In the genomic region with DNA sequence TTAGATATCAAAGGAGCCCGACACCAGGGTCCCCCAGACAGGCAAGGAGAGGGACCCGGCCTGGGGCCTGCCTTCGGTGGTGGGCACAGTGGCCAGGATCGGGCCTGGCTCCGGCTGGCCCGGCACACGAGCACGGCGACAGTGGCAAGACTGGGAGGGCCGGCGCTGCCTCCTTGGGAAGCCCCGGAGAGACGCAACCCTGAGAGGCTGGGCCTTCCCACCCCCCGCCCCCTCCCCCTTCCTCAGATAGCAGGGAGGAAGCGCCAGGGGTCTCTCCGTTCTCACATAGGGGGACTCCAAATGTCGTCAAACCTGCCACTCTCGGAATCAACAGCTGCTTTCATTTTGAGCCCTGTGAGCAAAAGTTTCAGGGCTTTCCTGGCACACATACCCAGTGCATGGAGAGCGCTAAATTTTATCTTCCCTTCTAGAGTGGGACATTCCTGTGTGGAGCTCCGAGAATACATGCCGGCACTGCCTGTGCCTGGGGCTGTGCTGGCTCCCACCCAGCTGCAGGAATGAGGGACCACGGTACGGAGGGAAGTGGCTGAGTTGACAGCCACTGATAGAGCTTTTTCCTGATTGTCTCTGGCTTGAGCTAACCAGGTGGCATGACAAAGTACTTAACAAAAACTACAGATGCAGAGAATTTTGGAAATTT, we compare ENCODE assay signal across 8 cellular contexts.
DNase-seq lines count a peak whose midpoint lies in the region; ATAC-seq and TF ChIP-seq lines count a peak whose summit lies in the region.

No MANE protein-coding gene starts in this region.

- ATAC-seq in GM19455 (IDR thresholded peaks at IDR 0.05; ENCODE audit: unreplicated experiment) (peak; percentile 27), Right ventricle myocardium superior (ENCODE audit: poor library complexity) (peak; percentile 74)

- H3K4me1 ChIP-seq in parathyroid adenoma: no peaks in the 10 kb centered on the region

- peak; percentile 22 for DNase-seq in Calu3
- peak; percentile 7 for DNase-seq in HT-29 (ENCODE audit: low spot score)
- peak; percentile 61 for DNase-seq in activated naive CD4-positive, alpha-beta T cell treated with anti-CD3 and anti-CD28 coated beads, Interleukin-2, amount 10 ng/mL, durations not matched to agents 7 days and 5 days
- DNase-seq in Right ventricle myocardium superior: peak; percentile 70
- no peak for DNase-seq in NCI-H226
- DNase-seq in NK-92 (lab: John Stamatoyannopoulos, UW; ENCODE audit: unreplicated experiment): no peak

- no peaks in the 10 kb centered on the region for H3K79me2 ChIP-seq in parathyroid adenoma

- peak overlapping the region; percentile 97 for H2AFZ ChIP-seq in parathyroid adenoma

- peak overlapping the region; percentile 76 for H3K9ac ChIP-seq in parathyroid adenoma

- no peak for TF ChIP-seq CTCF in Calu3 (IDR thresholded peaks at IDR 0.05; ENCODE audit: unreplicated experiment)
- TF ChIP-seq CTCF in parathyroid adenoma (IDR thresholded peaks at IDR 0.05): no peak

- CTCF ChIA-PET in Calu3 (lab: Charles Lee): interaction anchor here (0.6 to 1.7 kb wide), 4 partner anchors 9 to 545 kb away, joined by 3 to 6 read pairs (median 4); partner anchors contain the start of gene CREG1
- CTCF ChIA-PET in activated naive CD4-positive, alpha-beta T cell treated with anti-CD3 and anti-CD28 coated beads, Interleukin-2, amount 10 ng/mL, durations not matched to agents 7 days and 5 days (lab: Charles Lee): interaction anchor here (0.7 to 8.6 kb wide), 11 partner anchors 8 to 84 kb away, joined by 3 to 47 read pairs (median 5); partner anchors contain the start of gene CD247

- intact Hi-C loops in Calu3 (cut with micrococcal nuclease; ENCODE audit: unreplicated experiment): no loop called here
- intact Hi-C loops in Right ventricle myocardium superior (cut with DNase I): loop anchor here (10.0 kb wide), 1 partner anchor 79 kb away; no protein-coding TSS in a partner anchor

- no peaks in the 10 kb centered on the region for H3K9me3 ChIP-seq in parathyroid adenoma (ENCODE audit: control insufficient read depth, low read length)

- no peaks in the 10 kb centered on the region for H3K27me3 ChIP-seq in parathyroid adenoma (ENCODE audit: control insufficient read depth, insufficient read depth, low read length)

- H3K4me2 ChIP-seq in parathyroid adenoma (ENCODE audit: low read length): peak overlapping the region; percentile 100

- peak overlapping the region; percentile 73 for H3K4me3 Mint-ChIP-seq in Calu3 (ENCODE audit: low read depth, unreplicated experiment)
- H3K4me3 Mint-ChIP-seq in activated naive CD4-positive, alpha-beta T cell treated with anti-CD3 and anti-CD28 coated beads, Interleukin-2, amount 10 ng/mL, durations not matched to agents 7 days and 5 days: peak overlapping the region; percentile 83

- no peaks in the 10 kb centered on the region for H3K36me3 ChIP-seq in parathyroid adenoma (ENCODE audit: control insufficient read depth, insufficient read depth, low read length)

- peaks cover 25% of the 10 kb centered on the region for H3K27me3 Mint-ChIP-seq in Calu3 (ENCODE audit: unreplicated experiment)
- H3K27me3 Mint-ChIP-seq in activated naive CD4-positive, alpha-beta T cell treated with anti-CD3 and anti-CD28 coated beads, Interleukin-2, amount 10 ng/mL, durations not matched to agents 7 days and 5 days: no peaks in the 10 kb centered on the region

- peak overlapping the region; percentile 83 for H3K27ac ChIP-seq in parathyroid adenoma

- H3K4me3 ChIP-seq in parathyroid adenoma (ENCODE audit: low read depth, low read length): peak overlapping the region; percentile 84

- H3K36me3 Mint-ChIP-seq in Calu3 (ENCODE audit: insufficient read depth, unreplicated experiment): peaks cover 14% of the 10 kb centered on the region
- peaks cover 55% of the 10 kb centered on the region for H3K36me3 Mint-ChIP-seq in activated naive CD4-positive, alpha-beta T cell treated with anti-CD3 and anti-CD28 coated beads, Interleukin-2, amount 10 ng/mL, durations not matched to agents 7 days and 5 days

- H3K27ac Mint-ChIP-seq in Calu3 (ENCODE audit: unreplicated experiment): no peak overlapping the region
- peak overlapping the region; percentile 93 for H3K27ac Mint-ChIP-seq in activated naive CD4-positive, alpha-beta T cell treated with anti-CD3 and anti-CD28 coated beads, Interleukin-2, amount 10 ng/mL, durations not matched to agents 7 days and 5 days

- H3K9me3 Mint-ChIP-seq in Calu3 (ENCODE audit: low read depth, unreplicated experiment): no peaks in the 10 kb centered on the region
- H3K9me3 Mint-ChIP-seq in activated naive CD4-positive, alpha-beta T cell treated with anti-CD3 and anti-CD28 coated beads, Interleukin-2, amount 10 ng/mL, durations not matched to agents 7 days and 5 days: no peaks in the 10 kb centered on the region

- BruUV-seq in Calu3 (replicated peaks; lab: Mats Ljungman, UMichigan): no TSS peak

- H3K4me1 Mint-ChIP-seq in Calu3 (ENCODE audit: low read depth, unreplicated experiment): no peaks in the 10 kb centered on the region
- H3K4me1 Mint-ChIP-seq in activated naive CD4-positive, alpha-beta T cell treated with anti-CD3 and anti-CD28 coated beads, Interleukin-2, amount 10 ng/mL, durations not matched to agents 7 days and 5 days: peaks cover 72% of the 10 kb centered on the region

Comparison
In these comparisons a context has a peak if more than half of its experiments do, and no peak if none do; other contexts are left out.
1. DNase-seq: peak in Calu3 (single experiment), HT-29 (single experiment), activated naive CD4-positive, alpha-beta T cell treated with anti-CD3 and anti-CD28 coated beads, Interleukin-2, amount 10 ng/mL, durations not matched to agents 7 days and 5 days (single experiment) and Right ventricle myocardium superior (single experiment); none in NCI-H226 (single experiment) and NK-92 (single experiment).